1 cellular context compared by ENCODE assay signal in the genomic region with DNA sequence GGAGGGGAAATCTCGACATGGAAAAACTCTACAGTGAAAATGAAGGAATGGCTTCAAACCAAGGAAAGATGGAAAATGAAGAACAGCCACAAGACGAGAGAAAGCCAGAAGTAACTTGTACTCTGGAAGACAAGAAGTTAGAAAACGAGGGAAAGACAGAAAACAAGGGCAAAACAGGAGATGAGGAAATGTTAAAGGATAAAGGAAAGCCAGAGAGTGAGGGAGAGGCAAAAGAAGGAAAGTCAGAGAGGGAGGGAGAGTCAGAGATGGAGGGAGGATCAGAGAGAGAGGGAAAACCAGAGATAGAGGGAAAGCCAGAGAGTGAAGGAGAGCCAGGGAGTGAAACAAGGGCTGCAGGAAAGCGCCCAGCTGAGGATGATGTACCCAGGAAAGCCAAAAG.
TF ChIP-seq lines count a peak whose summit lies in the region.

No MANE protein-coding gene starts in this region.

TF ChIP-seq in IMR-90, 13 proteins besides CTCF, POLR2A, EP300 and RAD21 (continued from another document):
- TF ChIP-seq RFX5 (IDR thresholded peaks at IDR 0.05; ENCODE audit: low read depth, low read length) (no peak), SMC3 (IDR thresholded peaks at IDR 0.05; ENCODE audit: low read depth, low read length) (no peak), MXI1 (IDR thresholded peaks at IDR 0.05; ENCODE audit: borderline replicate concordance, low read depth, low read length) (no peak), BHLHE40 (IDR thresholded peaks at IDR 0.05; ENCODE audit: low read depth, low read length) (no peak), CEBPB (IDR thresholded peaks at IDR 0.05; ENCODE audit: low read depth, low read length) (no peak), FOS (IDR thresholded peaks at IDR 0.05; ENCODE audit: low read depth, low read length) (no peak), MAFK (IDR thresholded peaks at IDR 0.05; ENCODE audit: low read depth, low read length) (no peak)
- TF ChIP-seq, protein P1, sequence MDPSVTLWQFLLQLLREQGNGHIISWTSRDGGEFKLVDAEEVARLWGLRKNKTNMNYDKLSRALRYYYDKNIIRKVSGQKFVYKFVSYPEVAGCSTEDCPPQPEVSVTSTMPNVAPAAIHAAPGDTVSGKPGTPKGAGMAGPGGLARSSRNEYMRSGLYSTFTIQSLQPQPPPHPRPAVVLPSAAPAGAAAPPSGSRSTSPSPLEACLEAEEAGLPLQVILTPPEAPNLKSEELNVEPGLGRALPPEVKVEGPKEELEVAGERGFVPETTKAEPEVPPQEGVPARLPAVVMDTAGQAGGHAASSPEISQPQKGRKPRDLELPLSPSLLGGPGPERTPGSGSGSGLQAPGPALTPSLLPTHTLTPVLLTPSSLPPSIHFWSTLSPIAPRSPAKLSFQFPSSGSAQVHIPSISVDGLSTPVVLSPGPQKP (IDR thresholded peaks at IDR 0.05; ENCODE audit: borderline replicate concordance, low read depth, low read length), result no peak
